8 cellular contexts compared by ENCODE assay signal in genomic region chr9:76905984-76906861, GRCh38. TPM values are rescaled to one million over a fixed set of nuclear protein-coding genes. Genes with fewer than 3 reads are reported as not detected.
DNase-seq lines count a peak whose midpoint lies in the region; ATAC-seq and TF ChIP-seq lines count a peak whose summit lies in the region.

Gene PRUNE2 (minus strand): TSS chr9:76906114. CDS start chr9:76905963, 151 bp downstream.

- H3K4me3 ChIP-seq in breast epithelium = peak within 1 kb of the TSS; percentile 47 to 66 (median 50)
- H3K4me3 ChIP-seq in iPS-15b (ENCODE audit: low read depth, low read length) = peak within 1 kb of the TSS; percentile 67
- H3K4me3 ChIP-seq in skeletal muscle cell (ENCODE audit: low read depth, low read length) = peak within 1 kb of the TSS; percentile 72

- H3K27me3 ChIP-seq in breast epithelium (peaks cover 0 to 5% of the 10 kb centered on the region in 2 donors), iPS-15b (ENCODE audit: control insufficient read depth, insufficient read depth, low read length) (peaks cover 34% of the 10 kb centered on the region)

- peak; percentile 82 for DNase-seq in NCI-H510A treated with DMSO at 0.1 percent for 48 hours (lab: John Stamatoyannopoulos, UW)
- peak; percentile 20 to 52 for DNase-seq in breast epithelium (ENCODE audit: low spot score in 2 of 2)
- DNase-seq in skeletal muscle cell (ENCODE audit: low read depth) = peak; percentile 78

- H3K9me3 ChIP-seq in breast epithelium (no peaks in the 10 kb centered on the region), iPS-15b (ENCODE audit: control insufficient read depth, insufficient read depth, low read length) (no peaks in the 10 kb centered on the region)

- peak; percentile 62 for ATAC-seq in HG02798 (IDR thresholded peaks at IDR 0.05; ENCODE audit: poor library complexity, unreplicated experiment)
- ATAC-seq in GM21619 (IDR thresholded peaks at IDR 0.05; ENCODE audit: unreplicated experiment) = no peak
- ATAC-seq in HG03159 (IDR thresholded peaks at IDR 0.05; ENCODE audit: unreplicated experiment) = no peak

- no peak for TF ChIP-seq POLR2A in breast epithelium (IDR thresholded peaks at IDR 0.05)

- intact Hi-C loops in breast epithelium (cut with DNase I; ENCODE audit: low total_unique reads) = no loop called here

- H3K27ac ChIP-seq in C4-2B (peak within 1 kb of the TSS; percentile 78), breast epithelium (no peak within 1 kb of the TSS)

- TF ChIP-seq CTCF in C4-2B (conservative IDR thresholded peaks at IDR 0.05) (0 out of 2 replicates have a peak, but pooled peaks have one; percentile 9), breast epithelium (IDR thresholded peaks at IDR 0.05) (no peak)

- peaks cover 4 to 12% of the 10 kb centered on the region in 2 donors for H3K4me1 ChIP-seq in breast epithelium
- H3K4me1 ChIP-seq in iPS-15b (ENCODE audit: control insufficient read depth, insufficient read depth, low read length) = no peaks in the 10 kb centered on the region

- peak within 1 kb of the TSS; percentile 47 for H3K9ac ChIP-seq in iPS-15b (ENCODE audit: low read depth, low read length)

- H3K36me3 ChIP-seq in breast epithelium (no peaks in the 10 kb centered on the region), iPS-15b (ENCODE audit: control insufficient read depth, insufficient read depth, low read length) (no peaks in the 10 kb centered on the region)

RNA-seq across cellular contexts. Expression of gene PRUNE2, which starts in this region (rescaled TPM):
- 10 to 100 TPM in 2 of 3 donors, 1 to 10 TPM in 1; 4.6 to 14.7 (median 12.0) TPM for total RNA-seq in breast epithelium
